In the genomic region with DNA sequence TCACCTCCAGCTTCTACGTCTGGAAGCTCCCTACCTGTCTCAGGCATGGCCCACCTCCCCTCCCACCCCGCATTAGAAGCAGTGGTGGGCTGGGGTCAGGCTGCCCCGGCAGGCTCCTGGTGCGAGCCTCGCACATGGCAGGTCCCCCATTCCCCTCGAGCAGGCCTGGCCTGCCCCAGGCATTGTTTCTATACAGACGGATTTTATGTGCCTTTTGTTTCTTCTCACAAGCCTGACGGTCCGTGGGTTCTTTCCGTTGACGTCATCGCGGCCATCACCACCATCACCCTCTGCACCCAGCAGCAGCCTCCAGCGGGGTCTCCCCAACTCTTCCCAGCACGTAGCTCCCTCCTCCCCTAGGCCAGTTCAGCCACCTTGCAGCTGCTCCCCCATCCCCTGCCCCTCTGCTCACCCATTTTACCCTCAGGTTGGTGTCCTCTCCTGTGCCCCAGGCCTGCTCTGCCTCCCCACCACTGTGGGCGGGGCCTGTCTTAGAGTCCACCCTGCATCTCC, we compare ENCODE assay signal across 13 cellular contexts. TPM values are rescaled to one million over a fixed set of nuclear protein-coding genes. Genes with fewer than 3 reads are reported as not detected.
DNase-seq lines count a peak whose midpoint lies in the region; ATAC-seq and TF ChIP-seq lines count a peak whose summit lies in the region.
"Had no signal": no experiment of that assay in that cellular context is flagged by ENCODE, and none has a peak within 500 bp of the region (broad histone marks: within the 10 kb centered on the region; RNA-seq: fewer than 3 reads in every experiment).

No MANE protein-coding gene starts in this region.

- H3K4me1 ChIP-seq in GM23338 (ENCODE audit: insufficient read depth) = no peaks in the 10 kb centered on the region
- H3K4me1 ChIP-seq in endodermal cell (ENCODE audit: control insufficient read depth, insufficient read depth, low read length) = no peaks in the 10 kb centered on the region
- H3K4me1 ChIP-seq: uterus had no signal

- no peak overlapping the region for H3K4me3 ChIP-seq in GM23338
- H3K4me3 ChIP-seq in endodermal cell (ENCODE audit: low read length) = no peak overlapping the region
- H3K4me3 ChIP-seq: SK-N-MC, uterus had no signal

- H2AFZ ChIP-seq in GM23338 = no peak overlapping the region

- CTCF ChIA-PET in activated CD4-positive, alpha-beta memory T cell treated with anti-CD3 and anti-CD28 coated beads, Interleukin-2, amount 10 ng/mL, durations not matched to agents 7 days and 5 days (lab: Charles Lee) = interaction anchor here (1.0 to 2.4 kb wide), 4 partner anchors 23 to 36 kb away, joined by 3 to 21 read pairs (median 4); no protein-coding TSS in a partner anchor

- TF ChIP-seq CTCF in GM23338 (conservative IDR thresholded peaks at IDR 0.05; ENCODE audit: low read depth in 2 of 2) = no peak
- no peak for TF ChIP-seq CTCF in endodermal cell (conservative IDR thresholded peaks at IDR 0.05)

- H3K27ac ChIP-seq in GM23338 (ENCODE audit: low read depth) (no peak overlapping the region), endodermal cell (ENCODE audit: low read depth, low read length) (no peak overlapping the region)
- H3K27ac ChIP-seq: C4-2B, SK-N-MC, uterus had no signal

- H4K20me1 ChIP-seq in GM23338 (replicated peaks; ENCODE audit: insufficient read depth) = no peaks in the 10 kb centered on the region

- H3K4me3 Mint-ChIP-seq in GM23338 (no peak overlapping the region), endodermal cell (no peak overlapping the region)
- H3K4me3 Mint-ChIP-seq in activated CD4-positive, alpha-beta memory T cell treated with anti-CD3 and anti-CD28 coated beads, Interleukin-2, amount 10 ng/mL, durations not matched to agents 7 days and 5 days = peak overlapping the region; percentile 30
- H3K4me3 Mint-ChIP-seq in stimulated activated effector memory CD8-positive, alpha-beta T cell treated with anti-CD3 and anti-CD28 coated beads, Interleukin-12 subunit alpha, Interleukin-12 subunit beta, amount 100 ng/mL, for 72 hours = peak overlapping the region; percentile 99

- no peaks in the 10 kb centered on the region for H3F3A ChIP-seq in GM23338 (replicated peaks; ENCODE audit: low read depth)

- H3K27me3 ChIP-seq in GM23338 (ENCODE audit: insufficient read depth) (no peaks in the 10 kb centered on the region), endodermal cell (ENCODE audit: control insufficient read depth, insufficient read depth, low read length, poor library complexity, severe bottlenecking) (no peaks in the 10 kb centered on the region)
- H3K27me3 ChIP-seq: uterus had no signal

- H3K9me3 Mint-ChIP-seq in GM23338 = no peaks in the 10 kb centered on the region; the same call in 2 of the 3 replicates
- no peaks in the 10 kb centered on the region for H3K9me3 Mint-ChIP-seq in activated CD4-positive, alpha-beta memory T cell treated with anti-CD3 and anti-CD28 coated beads, Interleukin-2, amount 10 ng/mL, durations not matched to agents 7 days and 5 days
- H3K9me3 Mint-ChIP-seq in endodermal cell = no peaks in the 10 kb centered on the region
- H3K9me3 Mint-ChIP-seq in stimulated activated effector memory CD8-positive, alpha-beta T cell treated with anti-CD3 and anti-CD28 coated beads, Interleukin-12 subunit alpha, Interleukin-12 subunit beta, amount 100 ng/mL, for 72 hours = no peaks in the 10 kb centered on the region

- POLR2A ChIA-PET in activated CD4-positive, alpha-beta memory T cell treated with anti-CD3 and anti-CD28 coated beads, Interleukin-2, amount 10 ng/mL, durations not matched to agents 7 days and 5 days (lab: Charles Lee) = interaction anchor here (1.0 to 2.0 kb wide), 5 partner anchors 10 to 927 kb away, joined by 3 to 13 read pairs (median 5); a partner anchor contains a TSS

- no peak overlapping the region for H3K4me2 ChIP-seq in GM23338

- peak; percentile 16; the same call in 2 of the 3 replicates for ATAC-seq in GM23338
- peak; percentile 2 for ATAC-seq in stimulated activated effector memory CD8-positive, alpha-beta T cell treated with anti-CD3 and anti-CD28 coated beads, Interleukin-12 subunit alpha, Interleukin-12 subunit beta, amount 100 ng/mL, for 72 hours

- 79 to 91% methylated on average over 7 to 16 of the region's 16 CpGs for WGBS in endodermal cell (ENCODE audit: insufficient coverage in 1 of 2, insufficient read length in 1 of 2), 2 experiments

- H3K27ac Mint-ChIP-seq in GM23338 = no peak overlapping the region
- H3K27ac Mint-ChIP-seq in activated CD4-positive, alpha-beta memory T cell treated with anti-CD3 and anti-CD28 coated beads, Interleukin-2, amount 10 ng/mL, durations not matched to agents 7 days and 5 days = peak overlapping the region; percentile 56
- H3K27ac Mint-ChIP-seq in endodermal cell = no peak overlapping the region
- H3K27ac Mint-ChIP-seq in stimulated activated effector memory CD8-positive, alpha-beta T cell treated with anti-CD3 and anti-CD28 coated beads, Interleukin-12 subunit alpha, Interleukin-12 subunit beta, amount 100 ng/mL, for 72 hours = peak overlapping the region; percentile 98

- no peaks in the 10 kb centered on the region for H3K36me3 ChIP-seq in GM23338 (ENCODE audit: insufficient read depth)
- H3K36me3 ChIP-seq in endodermal cell (ENCODE audit: control insufficient read depth, insufficient read depth, low read length) = no peaks in the 10 kb centered on the region
- H3K36me3 ChIP-seq: uterus had no signal

- peaks cover 3% of the 10 kb centered on the region; the same call in 1 of the 3 replicates for H3K36me3 Mint-ChIP-seq in GM23338 (ENCODE audit: low read depth)
- H3K36me3 Mint-ChIP-seq in activated CD4-positive, alpha-beta memory T cell treated with anti-CD3 and anti-CD28 coated beads, Interleukin-2, amount 10 ng/mL, durations not matched to agents 7 days and 5 days (ENCODE audit: low read depth) = peaks cover 72% of the 10 kb centered on the region
- H3K36me3 Mint-ChIP-seq in endodermal cell (ENCODE audit: low read depth) = peaks cover 5% of the 10 kb centered on the region
- peaks cover 100% of the 10 kb centered on the region for H3K36me3 Mint-ChIP-seq in stimulated activated effector memory CD8-positive, alpha-beta T cell treated with anti-CD3 and anti-CD28 coated beads, Interleukin-12 subunit alpha, Interleukin-12 subunit beta, amount 100 ng/mL, for 72 hours

- DNase-seq in GM23338 (ENCODE audit: low spot score) = no peak
- DNase-seq in activated CD4-positive, alpha-beta memory T cell treated with anti-CD3 and anti-CD28 coated beads, Interleukin-2, amount 10 ng/mL, durations not matched to agents 7 days and 5 days = no peak
- DNase-seq in endodermal cell = peak; percentile 40
- peak in 1 of 2 donors; percentile 80 for DNase-seq in stimulated activated effector memory CD8-positive, alpha-beta T cell treated with anti-CD3 and anti-CD28 coated beads, Interleukin-12 subunit alpha, Interleukin-12 subunit beta, amount 100 ng/mL, for 72 hours (ENCODE audit: low spot score in 2 of 2)
- no peak for DNase-seq in SIG-M5 (lab: John Stamatoyannopoulos, UW)
- DNase-seq in medulla oblongata (ENCODE audit: extremely low spot score) = no peak
- no peak for DNase-seq in COR-L47 (lab: John Stamatoyannopoulos, UW)
- DNase-seq: stimulated activated CD8-positive, alpha-beta memory T cell treated with anti-CD3 and anti-CD28 coated beads, Interleukin-4, amount 100 ng/mL, for 48 hours; uterus had no signal

- no peak overlapping the region for H3K9ac ChIP-seq in endodermal cell (ENCODE audit: extremely low read depth, low read length, poor library complexity, severe bottlenecking)

- no peaks in the 10 kb centered on the region for H3K9me2 ChIP-seq in GM23338 (ENCODE audit: insufficient read depth)

- no peaks in the 10 kb centered on the region for H3K79me2 ChIP-seq in GM23338 (replicated peaks; ENCODE audit: insufficient read depth)

- H3K4me1 Mint-ChIP-seq in GM23338 = peaks cover 9% of the 10 kb centered on the region; the same call in 2 of the 3 replicates
- H3K4me1 Mint-ChIP-seq in activated CD4-positive, alpha-beta memory T cell treated with anti-CD3 and anti-CD28 coated beads, Interleukin-2, amount 10 ng/mL, durations not matched to agents 7 days and 5 days = peaks cover 62% of the 10 kb centered on the region
- H3K4me1 Mint-ChIP-seq in endodermal cell = no peaks in the 10 kb centered on the region
- peaks cover 80% of the 10 kb centered on the region for H3K4me1 Mint-ChIP-seq in stimulated activated effector memory CD8-positive, alpha-beta T cell treated with anti-CD3 and anti-CD28 coated beads, Interleukin-12 subunit alpha, Interleukin-12 subunit beta, amount 100 ng/mL, for 72 hours

- H3K27me3 Mint-ChIP-seq in GM23338 (ENCODE audit: insufficient read depth, low read depth, poor library complexity) (peaks cover 8% of the 10 kb centered on the region), endodermal cell (ENCODE audit: insufficient read depth) (peaks cover 5% of the 10 kb centered on the region)
- no peaks in the 10 kb centered on the region for H3K27me3 Mint-ChIP-seq in activated CD4-positive, alpha-beta memory T cell treated with anti-CD3 and anti-CD28 coated beads, Interleukin-2, amount 10 ng/mL, durations not matched to agents 7 days and 5 days

- H3K9me3 ChIP-seq in endodermal cell (ENCODE audit: control insufficient read depth, low read length) = no peaks in the 10 kb centered on the region
- H3K9me3 ChIP-seq: uterus had no signal

TF ChIP-seq in GM23338, 12 proteins besides CTCF, POLR2A, EP300 and RAD21 (continues in another document):
- TF ChIP-seq, protein P1, sequence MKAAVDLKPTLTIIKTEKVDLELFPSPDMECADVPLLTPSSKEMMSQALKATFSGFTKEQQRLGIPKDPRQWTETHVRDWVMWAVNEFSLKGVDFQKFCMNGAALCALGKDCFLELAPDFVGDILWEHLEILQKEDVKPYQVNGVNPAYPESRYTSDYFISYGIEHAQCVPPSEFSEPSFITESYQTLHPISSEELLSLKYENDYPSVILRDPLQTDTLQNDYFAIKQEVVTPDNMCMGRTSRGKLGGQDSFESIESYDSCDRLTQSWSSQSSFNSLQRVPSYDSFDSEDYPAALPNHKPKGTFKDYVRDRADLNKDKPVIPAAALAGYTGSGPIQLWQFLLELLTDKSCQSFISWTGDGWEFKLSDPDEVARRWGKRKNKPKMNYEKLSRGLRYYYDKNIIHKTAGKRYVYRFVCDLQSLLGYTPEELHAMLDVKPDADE (IDR thresholded peaks at IDR 0.05) = no peak
- TF ChIP-seq JUNB (IDR thresholded peaks at IDR 0.05; ENCODE audit: unreplicated experiment) = no peak

RNA-seq across cellular contexts. Expression of a gene that starts 4.6 kb away (rescaled TPM):
- total RNA-seq in GM23338 (2014; rRNA removed; shearing (Covaris generic)) = not detected in 2 replicates
- not detected in 2 replicates for polyA plus RNA-seq in GM23338 (2016; fragmentation: Nextera tagmentation; extraction: Ambion mirVana)
- 100 to 1,000 TPM; 178 to 182 TPM for total RNA-seq in activated CD4-positive, alpha-beta memory T cell treated with anti-CD3 and anti-CD28 coated beads, Interleukin-2, amount 10 ng/mL, durations not matched to agents 7 days and 5 days
- total RNA-seq in endodermal cell = not detected
- polyA plus RNA-seq in endodermal cell (2013, experiment 1 of 2) = not detected
- polyA plus RNA-seq in endodermal cell (2013, experiment 2 of 2) = not detected
- total RNA-seq: frontal cortex, G401 had no signal

RNA-seq across cellular contexts. Expression of a gene that starts 38.9 kb away (rescaled TPM):
- 70.8 and 72.3 TPM in 2 replicates for total RNA-seq in GM23338 (2014; rRNA removed; shearing (Covaris generic))
- polyA plus RNA-seq in GM23338 (2016; fragmentation: Nextera tagmentation; extraction: Ambion mirVana) = 31.7 and 32.0 TPM in 2 replicates
- 10 to 100 TPM; 44.1 to 46.5 TPM for total RNA-seq in activated CD4-positive, alpha-beta memory T cell treated with anti-CD3 and anti-CD28 coated beads, Interleukin-2, amount 10 ng/mL, durations not matched to agents 7 days and 5 days
- total RNA-seq in endodermal cell = 10 to 100 TPM; 60.2 to 65.6 TPM
- 76.8 TPM for polyA plus RNA-seq in endodermal cell (2013, experiment 1 of 2)
- polyA plus RNA-seq in endodermal cell (2013, experiment 2 of 2) = 70.0 TPM

Comparison
In these comparisons a context has a peak if more than half of its experiments do, and no peak if none do; other contexts are left out.
1. H3K27ac Mint-ChIP-seq: peak in activated CD4-positive, alpha-beta memory T cell treated with anti-CD3 and anti-CD28 coated beads, Interleukin-2, amount 10 ng/mL, durations not matched to agents 7 days and 5 days (single experiment) and stimulated activated effector memory CD8-positive, alpha-beta T cell treated with anti-CD3 and anti-CD28 coated beads, Interleukin-12 subunit alpha, Interleukin-12 subunit beta, amount 100 ng/mL, for 72 hours (single experiment); none in GM23338 (single experiment) and endodermal cell (single experiment).
2. H3K4me3 Mint-ChIP-seq: peak in activated CD4-positive, alpha-beta memory T cell treated with anti-CD3 and anti-CD28 coated beads, Interleukin-2, amount 10 ng/mL, durations not matched to agents 7 days and 5 days (single experiment) and stimulated activated effector memory CD8-positive, alpha-beta T cell treated with anti-CD3 and anti-CD28 coated beads, Interleukin-12 subunit alpha, Interleukin-12 subunit beta, amount 100 ng/mL, for 72 hours (single experiment); none in GM23338 (single experiment) and endodermal cell (single experiment).
3. RNA of a gene that starts 4.6 kb away (total RNA-seq): 178 to 182 TPM in activated CD4-positive, alpha-beta memory T cell treated with anti-CD3 and anti-CD28 coated beads, Interleukin-2, amount 10 ng/mL, durations not matched to agents 7 days and 5 days; not detected in GM23338 and not detected in endodermal cell; every median in the first group is over 100 times any median in the second.